In genomic region chr7:44985900-44986217, GRCh38 we compare ENCODE assay signal across 8 cellular contexts. TPM values are rescaled to one million over a fixed set of nuclear protein-coding genes. Genes with fewer than 3 reads are reported as not detected.
DNase-seq lines count a peak whose midpoint lies in the region; ATAC-seq and TF ChIP-seq lines count a peak whose summit lies in the region.

No MANE protein-coding gene starts in this region.

- H3K36me3 Mint-ChIP-seq in progenitor cell of endocrine pancreas (ENCODE audit: insufficient read depth) = peaks cover 11% of the 10 kb centered on the region

- H3K9me2 ChIP-seq in DOHH2 (replicated peaks; ENCODE audit: control insufficient read depth, low read length) = no peaks in the 10 kb centered on the region

- H3K4me1 ChIP-seq in DOHH2 (ENCODE audit: control insufficient read depth, low read length) (peaks cover 77% of the 10 kb centered on the region), SJCRH30 (peaks cover 9% of the 10 kb centered on the region), fibroblast of lung (ENCODE audit: control insufficient read depth, extremely low read depth, insufficient read depth, low read length) (peaks cover 13% of the 10 kb centered on the region)

- no peaks in the 10 kb centered on the region for H3K27me3 Mint-ChIP-seq in progenitor cell of endocrine pancreas

- H3K36me3 ChIP-seq in DOHH2 (ENCODE audit: control insufficient read depth, low read length) = peaks cover 55% of the 10 kb centered on the region
- peaks cover 41% of the 10 kb centered on the region for H3K36me3 ChIP-seq in SJCRH30
- peaks cover 21% of the 10 kb centered on the region for H3K36me3 ChIP-seq in fibroblast of lung (ENCODE audit: control insufficient read depth, insufficient read depth, low read length)

- peak overlapping the region; percentile 97 for H3K4me2 ChIP-seq in DOHH2 (ENCODE audit: low read length)
- peak overlapping the region; percentile 78 for H3K4me2 ChIP-seq in fibroblast of lung (ENCODE audit: extremely low read depth, insufficient read depth, low read length)

- H2AFZ ChIP-seq in fibroblast of lung (ENCODE audit: low read length) = no peak overlapping the region

- TF ChIP-seq CTCF in DOHH2 (IDR thresholded peaks at IDR 0.05; ENCODE audit: low read depth, low read length, poor library complexity, severe bottlenecking) = no peak
- TF ChIP-seq CTCF in fibroblast of lung (conservative IDR thresholded peaks at IDR 0.05 in 1 of 2, IDR thresholded peaks at IDR 0.05 in 1 of 2; ENCODE audit: low read depth in 1 of 2, low read length in 2 of 2) = no peak
- TF ChIP-seq CTCF in progenitor cell of endocrine pancreas (IDR thresholded peaks at IDR 0.05; ENCODE audit: unreplicated experiment) = no peak

- peaks cover 3% of the 10 kb centered on the region; the same call in 1 of the 2 replicates for H3K27me3 ChIP-seq in DOHH2 (ENCODE audit: control insufficient read depth, low read length)
- H3K27me3 ChIP-seq in SJCRH30 = no peaks in the 10 kb centered on the region
- no peaks in the 10 kb centered on the region for H3K27me3 ChIP-seq in fibroblast of lung (ENCODE audit: control insufficient read depth, insufficient read depth, low read length)

- H3K4me3 Mint-ChIP-seq in progenitor cell of endocrine pancreas (ENCODE audit: low read depth) = peak overlapping the region; percentile 95

- no peak for DNase-seq in SJCRH30
- no peak for DNase-seq in fibroblast of lung (ENCODE audit: low read depth in 2 of 2)
- no peak for DNase-seq in progenitor cell of endocrine pancreas (ENCODE audit: low spot score, unreplicated experiment)
- no peak for DNase-seq in dermis blood vessel endothelial cell
- no peak for DNase-seq in DMS79 treated with DMSO at 0.1 percent for 48 hours (lab: John Stamatoyannopoulos, UW)
- DNase-seq in DMS79 (lab: John Stamatoyannopoulos, UW) = no peak

- H3K27ac Mint-ChIP-seq in progenitor cell of endocrine pancreas = peak overlapping the region; percentile 100

- H3K9me3 ChIP-seq in DOHH2 (ENCODE audit: control insufficient read depth, insufficient read depth, low read length) (no peaks in the 10 kb centered on the region), SJCRH30 (replicated peaks) (no peaks in the 10 kb centered on the region), fibroblast of lung (ENCODE audit: control insufficient read depth, insufficient read depth, low read depth, low read length) (no peaks in the 10 kb centered on the region)

- H3K79me2 ChIP-seq in DOHH2 (ENCODE audit: control insufficient read depth, low read length) (peaks cover 64% of the 10 kb centered on the region), fibroblast of lung (ENCODE audit: control insufficient read depth, insufficient read depth, low read length) (peaks cover 26% of the 10 kb centered on the region)

- ATAC-seq in HG02588 (IDR thresholded peaks at IDR 0.05; ENCODE audit: unreplicated experiment) = no peak

- H3K9ac ChIP-seq in fibroblast of lung (ENCODE audit: insufficient read depth, low read length) = peak overlapping the region; percentile 69

- H3K27ac ChIP-seq in DOHH2 (ENCODE audit: low read depth, low read length) (peak overlapping the region; percentile 94), SJCRH30 (peak overlapping the region; percentile 71), fibroblast of lung (ENCODE audit: insufficient read depth, low read length) (peak overlapping the region; percentile 95)

- H4K20me1 ChIP-seq in DOHH2 (ENCODE audit: control insufficient read depth, insufficient read depth, low read depth, low read length) = peaks cover 32% of the 10 kb centered on the region
- H4K20me1 ChIP-seq in fibroblast of lung (ENCODE audit: control insufficient read depth, extremely low read depth, insufficient read depth, low read length) = no peaks in the 10 kb centered on the region

- H3F3A ChIP-seq in DOHH2 (ENCODE audit: control insufficient read depth, insufficient read depth) = peaks cover 52% of the 10 kb centered on the region

- no peaks in the 10 kb centered on the region for H3K9me3 Mint-ChIP-seq in progenitor cell of endocrine pancreas (ENCODE audit: low read depth)

- H3K4me3 ChIP-seq in DOHH2 (ENCODE audit: low read length) = peak overlapping the region; percentile 97
- H3K4me3 ChIP-seq in SJCRH30 = peak overlapping the region; percentile 76
- peak overlapping the region; percentile 44 to 85 (median 73) for H3K4me3 ChIP-seq in fibroblast of lung (replicated peaks in 1 of 4; ENCODE audit: control extremely low read depth in 1 of 4, insufficient read depth in 1 of 4, low read depth in 3 of 4, low read length in 4 of 4)

- H3K4me1 Mint-ChIP-seq in progenitor cell of endocrine pancreas (ENCODE audit: low read depth) = peaks cover 37% of the 10 kb centered on the region

RNA-seq across cellular contexts. Expression of gene MYO1G, which starts 7.0 kb away (rescaled TPM):
- 0.30 and 0.33 TPM in 2 replicates for total RNA-seq in SJCRH30 (2014; rRNA removed; shearing (Covaris generic))
- total RNA-seq in fibroblast of lung (under 0.01 TPM in 2 replicates), progenitor cell of endocrine pancreas (0.53 and 0.67 TPM in 2 replicates), dermis blood vessel endothelial cell (0.09 and 0.17 TPM in 2 replicates)
- polyA plus RNA-seq in fibroblast of lung = 0.02 and 0.10 TPM in 2 replicates
- 0.08 TPM in 1 of 2 replicates, not detected in the other for polyA plus RNA-seq in fibroblast of lung (2012)
- polyA minus RNA-seq in fibroblast of lung (ENCODE audit: low replicate concordance) = 0.19 TPM in 1 of 2 replicates, not detected in the other

RNA-seq across cellular contexts. Expression of gene CCM2, which starts 14.1 kb away (rescaled TPM):
- 26.2 and 28.3 TPM in 2 replicates for total RNA-seq in SJCRH30 (2014; rRNA removed; shearing (Covaris generic))
- total RNA-seq in fibroblast of lung (40.6 and 52.4 TPM in 2 replicates), progenitor cell of endocrine pancreas (42.2 and 43.0 TPM in 2 replicates), dermis blood vessel endothelial cell (76.4 and 91.4 TPM in 2 replicates)
- 27.8 and 34.7 TPM in 2 replicates for polyA plus RNA-seq in fibroblast of lung
- 42.8 and 67.1 TPM in 2 replicates for polyA plus RNA-seq in fibroblast of lung (2012)
- 173 and 190 TPM in 2 replicates for polyA minus RNA-seq in fibroblast of lung (ENCODE audit: low replicate concordance)
